ENCODE assay signal across 15 cellular contexts in the genomic region with DNA sequence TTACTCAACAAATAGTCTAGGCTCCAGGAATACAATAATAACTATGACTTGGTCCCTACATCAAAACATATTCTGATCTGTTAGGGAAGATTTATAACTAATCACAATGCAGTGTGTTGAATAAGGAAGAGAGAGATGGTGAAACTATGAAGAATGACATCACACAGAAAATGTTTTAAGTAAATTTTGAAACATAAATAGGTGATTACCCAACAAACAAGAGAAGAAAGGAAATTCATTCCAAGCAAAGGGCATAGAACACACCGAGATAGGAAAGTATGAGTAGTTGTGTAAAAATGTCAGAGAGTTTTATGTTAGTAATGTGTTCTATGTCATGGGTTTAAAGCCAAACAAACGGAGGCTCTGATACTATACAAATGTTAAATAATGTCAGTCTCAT. TPM values are rescaled to one million over a fixed set of nuclear protein-coding genes. Genes with fewer than 3 reads are reported as not detected.
DNase-seq lines count a peak whose midpoint lies in the region; ATAC-seq and TF ChIP-seq lines count a peak whose summit lies in the region.
"Had no signal": no experiment of that assay in that cellular context is flagged by ENCODE, and none has a peak within 500 bp of the region (broad histone marks: within the 10 kb centered on the region; RNA-seq: fewer than 3 reads in every experiment).

No MANE protein-coding gene starts in this region.

- intact Hi-C loops in activated B cell treated with CpG ODN at 0.5 μM for 24 hours (cut with micrococcal nuclease): no loop called here

- H3K27me3 ChIP-seq in ACC112 (ENCODE audit: insufficient read depth, low read length) (no peaks in the 10 kb centered on the region), hepatocyte (no peaks in the 10 kb centered on the region), suprapubic skin (no peaks in the 10 kb centered on the region)
- H3K27me3 ChIP-seq: MG63 had no signal

- no peak overlapping the region for H2AFZ ChIP-seq in ACC112 (ENCODE audit: low read length, unreplicated experiment)
- no peak overlapping the region for H2AFZ ChIP-seq in hepatocyte
- H2AFZ ChIP-seq: parathyroid adenoma had no signal

- H3K4me3 Mint-ChIP-seq in activated B cell treated with CpG ODN at 0.5 μM for 24 hours: no peak overlapping the region
- H3K4me3 Mint-ChIP-seq: CD4-positive, CD25-positive, alpha-beta regulatory T cell had no signal

- H3K9me3 Mint-ChIP-seq in activated B cell treated with CpG ODN at 0.5 μM for 24 hours: no peaks in the 10 kb centered on the region
- H3K9me3 Mint-ChIP-seq: CD4-positive, CD25-positive, alpha-beta regulatory T cell had no signal

- ATAC-seq in activated B cell treated with CpG ODN at 0.5 μM for 24 hours (ENCODE audit: low read depth) (no peak), GM21367 (IDR thresholded peaks at IDR 0.05; ENCODE audit: unreplicated experiment) (no peak)

- DNase-seq in GM03348 (ENCODE audit: low spot score) (peak; percentile 5), activated B cell treated with CpG ODN at 0.5 μM for 24 hours (no peak), hepatocyte (ENCODE audit: low spot score) (peak; percentile 22), suprapubic skin (ENCODE audit: low spot score in 2 of 2) (no peak), NCI-H2107 (lab: John Stamatoyannopoulos, UW) (no peak)
- no peak for DNase-seq in activated effector memory CD4-positive, alpha-beta T cell treated with Interleukin-2 at 50 U/mL for 16 hours
- DNase-seq: aorta; CD4-positive, CD25-positive, alpha-beta regulatory T cell; effector memory CD4-positive, alpha-beta T cell; mesendoderm; MG63; stimulated activated CD4-positive, alpha-beta T cell treated with anti-CD3 and anti-CD28 coated beads, Interleukin-1b, Interleukin-23, amount 100 ng/mL, for 48 hours had no signal

- TF ChIP-seq POLR2A in suprapubic skin (IDR thresholded peaks at IDR 0.05): no peak

- H3K9me3 ChIP-seq in hepatocyte (ENCODE audit: low read depth) (no peaks in the 10 kb centered on the region), suprapubic skin (no peaks in the 10 kb centered on the region)
- H3K9me3 ChIP-seq: MG63 had no signal

- peaks cover 18% of the 10 kb centered on the region for H3K4me1 ChIP-seq in ACC112 (ENCODE audit: control insufficient read depth, insufficient read depth, low read length, unreplicated experiment)
- H3K4me1 ChIP-seq in hepatocyte (ENCODE audit: insufficient read depth): no peaks in the 10 kb centered on the region
- no peaks in the 10 kb centered on the region for H3K4me1 ChIP-seq in suprapubic skin
- H3K4me1 ChIP-seq: parathyroid adenoma had no signal

- H3K36me3 ChIP-seq in ACC112 (ENCODE audit: insufficient read depth, low read length) (peaks cover 37% of the 10 kb centered on the region), hepatocyte (replicated peaks; ENCODE audit: insufficient read depth, low read depth) (no peaks in the 10 kb centered on the region), suprapubic skin (peaks cover 87% of the 10 kb centered on the region)

- CTCF ChIA-PET in activated B cell treated with CpG ODN at 0.5 μM for 24 hours (lab: Charles Lee): interaction anchor here (4.8 kb wide), 1 partner anchor 50 kb away, joined by 30 read pairs; no protein-coding TSS in a partner anchor

- H3K36me3 Mint-ChIP-seq in activated B cell treated with CpG ODN at 0.5 μM for 24 hours (ENCODE audit: low read depth): peaks cover 79% of the 10 kb centered on the region

- H3K4me1 Mint-ChIP-seq in activated B cell treated with CpG ODN at 0.5 μM for 24 hours: peaks cover 51% of the 10 kb centered on the region

- POLR2A ChIA-PET in activated B cell treated with CpG ODN at 0.5 μM for 24 hours (lab: Charles Lee): interaction anchor here (0.6 to 0.9 kb wide), 2 partner anchors 13 to 196 kb away, joined by 3 read pairs; partner anchors contain the start of gene SEC62

- H3K4me3 ChIP-seq in ACC112 (ENCODE audit: low read depth, low read length) (no peak overlapping the region), hepatocyte (no peak overlapping the region), suprapubic skin (no peak overlapping the region)
- H3K4me3 ChIP-seq: MG63 had no signal

- no peaks in the 10 kb centered on the region for H3K9me2 ChIP-seq in hepatocyte (replicated peaks; ENCODE audit: insufficient read depth)

- WGBS in hepatocyte (ENCODE audit: low lambda C conversion rate, missing lambda C conversion rate): 71% methylated on average over 2 of the region's 2 CpGs
- 80% methylated on average over 2 of the region's 2 CpGs for WGBS in suprapubic skin

- no peak overlapping the region for H3K4me2 ChIP-seq in hepatocyte

- peak overlapping the region; percentile 10 for H3K27ac Mint-ChIP-seq in activated B cell treated with CpG ODN at 0.5 μM for 24 hours

- peaks cover 18% of the 10 kb centered on the region for H4K20me1 ChIP-seq in hepatocyte (ENCODE audit: insufficient read depth, poor library complexity, severe bottlenecking)

- TF ChIP-seq CTCF in activated B cell treated with CpG ODN at 0.5 μM for 24 hours (IDR thresholded peaks at IDR 0.05) (no peak), hepatocyte (IDR thresholded peaks at IDR 0.05; ENCODE audit: poor library complexity) (no peak), suprapubic skin (IDR thresholded peaks at IDR 0.05) (no peak)

- H3K27ac ChIP-seq in ACC112 (ENCODE audit: low read depth, low read length) (peak overlapping the region; percentile 72), hepatocyte (peak overlapping the region; percentile 56), suprapubic skin (no peak overlapping the region)
- H3K27ac ChIP-seq: parathyroid adenoma had no signal

- H3K79me2 ChIP-seq in ACC112 (ENCODE audit: control insufficient read depth, insufficient read depth, low read length, unreplicated experiment) (peaks cover 12% of the 10 kb centered on the region), hepatocyte (peaks cover 26% of the 10 kb centered on the region)

- TF ChIP-seq EP300 in suprapubic skin (IDR thresholded peaks at IDR 0.05): no peak

- H3K27me3 Mint-ChIP-seq in activated B cell treated with CpG ODN at 0.5 μM for 24 hours: no peaks in the 10 kb centered on the region
- H3K27me3 Mint-ChIP-seq: CD4-positive, CD25-positive, alpha-beta regulatory T cell had no signal

RNA-seq across cellular contexts. Expression of gene SEC62, which starts 13.4 kb away (rescaled TPM):
- total RNA-seq in activated B cell treated with CpG ODN at 0.5 μM for 24 hours (140 and 165 TPM in 2 replicates), hepatocyte (45.4 and 48.7 TPM in 2 replicates), suprapubic skin (10 to 100 TPM; 18.3 to 35.3 (median 28.9) TPM)
- 138 and 147 TPM in 2 replicates for polyA plus RNA-seq in hepatocyte

RNA-seq across cellular contexts. Expression of gene GPR160, which starts 57.7 kb away (rescaled TPM):
- total RNA-seq in activated B cell treated with CpG ODN at 0.5 μM for 24 hours: 63.2 and 65.5 TPM in 2 replicates
- total RNA-seq in hepatocyte: 87.9 and 96.2 TPM in 2 replicates
- polyA plus RNA-seq in hepatocyte: 39.8 and 52.2 TPM in 2 replicates
- 10 to 100 TPM in 1 of 4 donors, 1 to 10 TPM in 3; 2.8 to 12.2 (median 3.0) TPM for total RNA-seq in suprapubic skin

Comparison
In these comparisons a context has a peak if more than half of its experiments do, and no peak if none do; other contexts are left out.
1. DNase-seq: peak in GM03348 (single experiment) and hepatocyte (single experiment); none in activated B cell treated with CpG ODN at 0.5 μM for 24 hours (single experiment), suprapubic skin (0 of 2), activated effector memory CD4-positive, alpha-beta T cell treated with Interleukin-2 at 50 U/mL for 16 hours (single experiment) and NCI-H2107 (single experiment).